12 cellular contexts compared by ENCODE assay signal in the genomic region with DNA sequence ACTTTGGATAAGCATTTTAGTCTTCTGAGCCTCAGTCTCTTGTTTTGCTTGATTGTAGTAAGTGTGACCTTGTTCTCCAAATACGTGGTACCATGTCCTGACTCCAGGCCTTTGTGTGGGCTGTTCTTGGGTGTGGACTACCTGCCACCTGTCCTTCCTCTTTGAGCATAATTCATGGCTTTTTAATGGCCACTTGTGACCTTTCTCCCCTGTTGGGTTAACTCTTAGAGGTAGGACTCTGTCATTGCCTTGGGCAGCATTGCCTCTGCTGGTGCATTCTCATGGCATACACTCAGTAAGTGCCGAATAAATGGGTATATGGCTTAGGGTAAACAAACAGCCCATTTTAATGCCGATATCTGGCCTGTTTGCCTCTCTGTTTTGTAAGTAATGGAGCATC. TPM values are rescaled to one million over a fixed set of nuclear protein-coding genes. Genes with fewer than 3 reads are reported as not detected.
DNase-seq lines count a peak whose midpoint lies in the region; ATAC-seq and TF ChIP-seq lines count a peak whose summit lies in the region.
"Had no signal": no experiment of that assay in that cellular context is flagged by ENCODE, and none has a peak within 500 bp of the region (broad histone marks: within the 10 kb centered on the region; RNA-seq: fewer than 3 reads in every experiment).

No MANE protein-coding gene starts in this region.

- intact Hi-C loops in activated T-helper 2 cell treated with anti-CD3 and anti-CD28 coated beads, Interferon-gamma antibody, Interleukin-2, Interleukin-4, amounts not matched to agents 10 μg/mL and 5 μg/mL and 100 μg/mL, durations not matched to agents 14 hours and 24 hours and 36 hours (cut with micrococcal nuclease), result loop anchor here (5.0 kb wide), 1 partner anchor 538 kb away; no protein-coding TSS in a partner anchor

- H3K4me1 Mint-ChIP-seq in HFFc6 (ENCODE audit: low read depth) (peaks cover 64% of the 10 kb centered on the region), nephron progenitor cell (peaks cover 52% of the 10 kb centered on the region)
- peaks cover 40% of the 10 kb centered on the region for H3K4me1 Mint-ChIP-seq in activated T-helper 2 cell treated with anti-CD3 and anti-CD28 coated beads, Interferon-gamma antibody, Interleukin-2, Interleukin-4, amounts not matched to agents 10 μg/mL and 5 μg/mL and 100 μg/mL, durations not matched to agents 14 hours and 24 hours and 36 hours (ENCODE audit: low read depth)

- ATAC-seq in GM21360 (IDR thresholded peaks at IDR 0.05; ENCODE audit: unreplicated experiment) (no peak), HG03097 (IDR thresholded peaks at IDR 0.05; ENCODE audit: low FRiP score, unreplicated experiment) (no peak)
- ATAC-seq: GM23338, heart left ventricle had no signal

- H3K27me3 Mint-ChIP-seq in HFFc6 (ENCODE audit: insufficient read depth), result no peaks in the 10 kb centered on the region
- no peaks in the 10 kb centered on the region for H3K27me3 Mint-ChIP-seq in activated T-helper 2 cell treated with anti-CD3 and anti-CD28 coated beads, Interferon-gamma antibody, Interleukin-2, Interleukin-4, amounts not matched to agents 10 μg/mL and 5 μg/mL and 100 μg/mL, durations not matched to agents 14 hours and 24 hours and 36 hours (ENCODE audit: low read depth)
- no peaks in the 10 kb centered on the region for H3K27me3 Mint-ChIP-seq in nephron progenitor cell (ENCODE audit: low read depth, poor library complexity)

- TF ChIP-seq CTCF in HFFc6 (IDR thresholded peaks at IDR 0.05) (no peak), nephron progenitor cell (IDR thresholded peaks at IDR 0.05) (no peak)

- H3K9me3 Mint-ChIP-seq in HFFc6 (no peaks in the 10 kb centered on the region), nephron progenitor cell (no peaks in the 10 kb centered on the region)
- H3K9me3 Mint-ChIP-seq in activated T-helper 2 cell treated with anti-CD3 and anti-CD28 coated beads, Interferon-gamma antibody, Interleukin-2, Interleukin-4, amounts not matched to agents 10 μg/mL and 5 μg/mL and 100 μg/mL, durations not matched to agents 14 hours and 24 hours and 36 hours, result no peaks in the 10 kb centered on the region
- H3K9me3 Mint-ChIP-seq: GM23338 had no signal

- peak overlapping the region; percentile 94 for H3K27ac Mint-ChIP-seq in HFFc6
- peak overlapping the region; percentile 54 for H3K27ac Mint-ChIP-seq in activated T-helper 2 cell treated with anti-CD3 and anti-CD28 coated beads, Interferon-gamma antibody, Interleukin-2, Interleukin-4, amounts not matched to agents 10 μg/mL and 5 μg/mL and 100 μg/mL, durations not matched to agents 14 hours and 24 hours and 36 hours
- H3K27ac Mint-ChIP-seq in nephron progenitor cell, result peak overlapping the region; percentile 27
- H3K27ac Mint-ChIP-seq: GM23338 had no signal

- DNase-seq in NCI-H748 (lab: John Stamatoyannopoulos, UW; ENCODE audit: unreplicated experiment) (peak; percentile 2), NCI-H748 treated with DMSO at 0.1 percent for 48 hours (lab: John Stamatoyannopoulos, UW) (no peak), HFFc6 (no peak), nephron progenitor cell (no peak)
- DNase-seq in activated T-helper 2 cell treated with anti-CD3 and anti-CD28 coated beads, Interferon-gamma antibody, Interleukin-2, Interleukin-4, amounts not matched to agents 10 μg/mL and 5 μg/mL and 100 μg/mL, durations not matched to agents 14 hours and 24 hours and 36 hours (ENCODE audit: low spot score), result no peak
- DNase-seq in stimulated activated CD4-positive, alpha-beta T cell treated with anti-CD3 and anti-CD28 coated beads, Interleukin-2, amount 100 ng/mL, for 48 hours, result no peak
- DNase-seq: heart left ventricle, MV-4-11, retina had no signal

- H3K36me3 Mint-ChIP-seq in HFFc6 (ENCODE audit: low read depth) (peaks cover 27% of the 10 kb centered on the region), nephron progenitor cell (ENCODE audit: low read depth) (peaks cover 22% of the 10 kb centered on the region)
- peaks cover 32% of the 10 kb centered on the region for H3K36me3 Mint-ChIP-seq in activated T-helper 2 cell treated with anti-CD3 and anti-CD28 coated beads, Interferon-gamma antibody, Interleukin-2, Interleukin-4, amounts not matched to agents 10 μg/mL and 5 μg/mL and 100 μg/mL, durations not matched to agents 14 hours and 24 hours and 36 hours (ENCODE audit: low read depth)

- H3K4me3 Mint-ChIP-seq in HFFc6, result peak overlapping the region; percentile 94
- peak overlapping the region; percentile 99 for H3K4me3 Mint-ChIP-seq in activated T-helper 2 cell treated with anti-CD3 and anti-CD28 coated beads, Interferon-gamma antibody, Interleukin-2, Interleukin-4, amounts not matched to agents 10 μg/mL and 5 μg/mL and 100 μg/mL, durations not matched to agents 14 hours and 24 hours and 36 hours (ENCODE audit: low read depth)
- H3K4me3 Mint-ChIP-seq in nephron progenitor cell, result peak overlapping the region; percentile 56
- H3K4me3 Mint-ChIP-seq: GM23338 had no signal

RNA-seq across cellular contexts. Expression of a gene that starts 3.0 kb away (rescaled TPM):
- total RNA-seq in HFFc6 (2021; fragmentation: NEBNext Ultra II Directional; extraction: Animal tissue kit (Norgen Biotek cat#: 25700)), result 100 to 1,000 TPM in 4 of 6 experiments, 10 to 100 TPM in 2; 65.2 to 121 (median 109) TPM
- total RNA-seq in activated T-helper 2 cell treated with anti-CD3 and anti-CD28 coated beads, Interferon-gamma antibody, Interleukin-2, Interleukin-4, amounts not matched to agents 10 μg/mL and 5 μg/mL and 100 μg/mL, durations not matched to agents 14 hours and 24 hours and 36 hours, result 208 and 214 TPM in 2 replicates

RNA-seq across cellular contexts. Expression of a gene that starts 18.3 kb away (rescaled TPM):
- total RNA-seq in HFFc6 (2021; fragmentation: NEBNext Ultra II Directional; extraction: Animal tissue kit (Norgen Biotek cat#: 25700)), result 10 to 100 TPM; 47.4 to 64.0 (median 53.3) TPM
- total RNA-seq in activated T-helper 2 cell treated with anti-CD3 and anti-CD28 coated beads, Interferon-gamma antibody, Interleukin-2, Interleukin-4, amounts not matched to agents 10 μg/mL and 5 μg/mL and 100 μg/mL, durations not matched to agents 14 hours and 24 hours and 36 hours, result 76.6 and 78.6 TPM in 2 replicates

Comparison
In these comparisons a context has a peak if more than half of its experiments do, and no peak if none do; other contexts are left out.
1. H3K27ac Mint-ChIP-seq: peak in every context shown above with its lines; median percentile 94 in HFFc6; 54 in activated T-helper 2 cell treated with anti-CD3 and anti-CD28 coated beads, Interferon-gamma antibody, Interleukin-2, Interleukin-4, amounts not matched to agents 10 μg/mL and 5 μg/mL and 100 μg/mL, durations not matched to agents 14 hours and 24 hours and 36 hours; 27 in nephron progenitor cell.